Comparison of ENCODE assay signal across 15 cellular contexts in genomic region chr18:23269931-23270330, GRCh38.
DNase-seq lines count a peak whose midpoint lies in the region; ATAC-seq and TF ChIP-seq lines count a peak whose summit lies in the region.
"Had no signal": no experiment of that assay in that cellular context is flagged by ENCODE, and none has a peak within 500 bp of the region (broad histone marks: within the 10 kb centered on the region; RNA-seq: fewer than 3 reads in every experiment).

No MANE protein-coding gene starts in this region.

- no peaks in the 10 kb centered on the region for H3K27me3 ChIP-seq in endodermal cell (ENCODE audit: control insufficient read depth, insufficient read depth, low read length, poor library complexity, severe bottlenecking)
- H3K27me3 ChIP-seq: BE2C had no signal

- no peak overlapping the region for H3K4me3 Mint-ChIP-seq in natural killer cell
- no peak overlapping the region for H3K4me3 Mint-ChIP-seq in natural killer cell treated with Interleukin-12 subunit alpha and Interleukin-12 subunit beta and Interleukin-15 and Interleukin-18, amount 100 ng/mL, for 72 hours
- H3K4me3 Mint-ChIP-seq in endodermal cell = no peak overlapping the region
- H3K4me3 Mint-ChIP-seq: CD8-positive, alpha-beta memory T cell; HFFc6 had no signal

- TF ChIP-seq POLR2A in lower leg skin (IDR thresholded peaks at IDR 0.05) = no peak

- H3K9me3 Mint-ChIP-seq in natural killer cell (peaks cover 5 to 7% of the 10 kb centered on the region in 2 donors), endodermal cell (peaks cover 44% of the 10 kb centered on the region)
- peaks cover 11% of the 10 kb centered on the region for H3K9me3 Mint-ChIP-seq in natural killer cell treated with Interleukin-12 subunit alpha and Interleukin-12 subunit beta and Interleukin-15 and Interleukin-18, amount 100 ng/mL, for 72 hours

- no peaks in the 10 kb centered on the region for H3K4me1 ChIP-seq in HEK293 (ENCODE audit: control insufficient read depth, insufficient read depth, low read length)
- H3K4me1 ChIP-seq in endodermal cell (ENCODE audit: control insufficient read depth, insufficient read depth, low read length) = no peaks in the 10 kb centered on the region
- H3K4me1 ChIP-seq: BE2C, Caco-2, HAP-1 had no signal

- POLR2A ChIA-PET in HEK293 (lab: Yijun Ruan, JAX) = no interaction called here

- no peak for DNase-seq in natural killer cell
- DNase-seq in natural killer cell treated with Interleukin-12 subunit alpha and Interleukin-12 subunit beta and Interleukin-15 and Interleukin-18, amount 100 ng/mL, for 72 hours (ENCODE audit: low spot score) = no peak
- DNase-seq in endodermal cell = no peak
- DNase-seq in lower leg skin (ENCODE audit: low spot score in 2 of 2) = no peak
- DNase-seq in foreskin melanocyte = no peak
- DNase-seq in NCI-H146 treated with DMSO at 0.1 percent for 48 hours (lab: John Stamatoyannopoulos, UW; ENCODE audit: unreplicated experiment) = no peak
- DNase-seq: BE2C; Caco-2; CD8-positive, alpha-beta memory T cell; DND-41; GDM1; GOT3; HFFc6 had no signal

- H3K4me3 ChIP-seq in HEK293 (ENCODE audit: low read depth, low read length) (no peak overlapping the region), endodermal cell (ENCODE audit: low read length) (peak overlapping the region; percentile 60), lower leg skin (ENCODE audit: low read depth, poor library complexity, severe bottlenecking) (no peak overlapping the region)
- H3K4me3 ChIP-seq: HAP-1 had no signal

- no peak for ATAC-seq in natural killer cell
- no peak for ATAC-seq in natural killer cell treated with Interleukin-12 subunit alpha and Interleukin-12 subunit beta and Interleukin-15 and Interleukin-18, amount 100 ng/mL, for 72 hours

- H3K27ac Mint-ChIP-seq in natural killer cell = peak overlapping the region; percentile 72 to 75
- no peak overlapping the region for H3K27ac Mint-ChIP-seq in natural killer cell treated with Interleukin-12 subunit alpha and Interleukin-12 subunit beta and Interleukin-15 and Interleukin-18, amount 100 ng/mL, for 72 hours
- no peak overlapping the region for H3K27ac Mint-ChIP-seq in endodermal cell
- H3K27ac Mint-ChIP-seq: HFFc6 had no signal

- H3K4me1 Mint-ChIP-seq in natural killer cell (peaks cover 39 to 42% of the 10 kb centered on the region in 2 donors), endodermal cell (peaks cover 35% of the 10 kb centered on the region)
- H3K4me1 Mint-ChIP-seq in natural killer cell treated with Interleukin-12 subunit alpha and Interleukin-12 subunit beta and Interleukin-15 and Interleukin-18, amount 100 ng/mL, for 72 hours (ENCODE audit: low read depth in 2 of 2) = peaks cover 23 to 34% of the 10 kb centered on the region in 2 donors

- H3K9me3 ChIP-seq in HEK293 (ENCODE audit: control insufficient read depth, insufficient read depth, low read depth, low read length) (no peaks in the 10 kb centered on the region), endodermal cell (ENCODE audit: control insufficient read depth, low read length) (peaks cover 37% of the 10 kb centered on the region)
- H3K9me3 ChIP-seq: BE2C had no signal

- H3K9ac ChIP-seq in endodermal cell (ENCODE audit: extremely low read depth, low read length, poor library complexity, severe bottlenecking) = no peak overlapping the region

- H3K27me3 Mint-ChIP-seq in natural killer cell (ENCODE audit: low read depth in 2 of 2) (peaks cover 0 to 7% of the 10 kb centered on the region in 2 donors), endodermal cell (ENCODE audit: insufficient read depth) (no peaks in the 10 kb centered on the region)
- H3K27me3 Mint-ChIP-seq in natural killer cell treated with Interleukin-12 subunit alpha and Interleukin-12 subunit beta and Interleukin-15 and Interleukin-18, amount 100 ng/mL, for 72 hours = no peaks in the 10 kb centered on the region
- H3K27me3 Mint-ChIP-seq: CD8-positive, alpha-beta memory T cell had no signal

- H3K27ac ChIP-seq in HEK293 (ENCODE audit: extremely low read depth, low read depth, low read length) = no peak overlapping the region
- H3K27ac ChIP-seq in endodermal cell (ENCODE audit: low read depth, low read length) = no peak overlapping the region

- H3K36me3 Mint-ChIP-seq in natural killer cell (peaks cover 10% of the 10 kb centered on the region), endodermal cell (ENCODE audit: low read depth) (peaks cover 69% of the 10 kb centered on the region)
- H3K36me3 Mint-ChIP-seq in natural killer cell treated with Interleukin-12 subunit alpha and Interleukin-12 subunit beta and Interleukin-15 and Interleukin-18, amount 100 ng/mL, for 72 hours = peaks cover 20% of the 10 kb centered on the region

- TF ChIP-seq CTCF in natural killer cell (IDR thresholded peaks at IDR 0.05) (no peak), HEK293 (tag by site-specific recombination; IDR thresholded peaks at IDR 0.05) (no peak), endodermal cell (conservative IDR thresholded peaks at IDR 0.05) (no peak), lower leg skin (IDR thresholded peaks at IDR 0.05) (no peak)

- H3K36me3 ChIP-seq in HEK293 (ENCODE audit: control insufficient read depth in 2 of 2, insufficient read depth in 1 of 2, low read length in 2 of 2) (no peaks in the 10 kb centered on the region), endodermal cell (ENCODE audit: control insufficient read depth, insufficient read depth, low read length) (no peaks in the 10 kb centered on the region)
- H3K36me3 ChIP-seq: BE2C, HAP-1 had no signal

- CTCF ChIA-PET in HEK293 (lab: Yijun Ruan, JAX) = no interaction called here

- 87 to 96% methylated on average over 2 of the region's 2 CpGs for WGBS in endodermal cell (ENCODE audit: insufficient coverage in 1 of 2, insufficient read length in 1 of 2), 2 experiments
- WGBS in lower leg skin, 2 donors = 93 to 96% methylated on average over 2 of the region's 2 CpGs

- intact Hi-C loops in natural killer cell (cut with micrococcal nuclease) (loop anchor here (2.0 to 5.0 kb wide), 2 partner anchors 37 to 39 kb away; no protein-coding TSS in a partner anchor), lower leg skin (cut with DNase I; ENCODE audit: low total_unique reads) (no loop called here)

TF ChIP-seq in HEK293, 187 proteins besides CTCF, POLR2A, EP300 and RAD21:
- TF ChIP-seq ZNF837 (tag by site-specific recombination; IDR thresholded peaks at IDR 0.05) (no peak), ZIC2 (tag by site-specific recombination; IDR thresholded peaks at IDR 0.05) (no peak), ZNF585B (tag by site-specific recombination; IDR thresholded peaks at IDR 0.05) (peak; percentile 99), ZNF214 (tag by site-specific recombination; IDR thresholded peaks at IDR 0.05; ENCODE audit: borderline replicate concordance) (no peak), ZNF518A (tag by site-specific recombination; conservative IDR thresholded peaks at IDR 0.05; ENCODE audit: low read depth) (no peak), SETDB1 (IDR thresholded peaks at IDR 0.05; ENCODE audit: insufficient read length, low read length) (peak; percentile 87), ZNF366 (tag by site-specific recombination; conservative IDR thresholded peaks at IDR 0.05) (no peak), TRIM28 (IDR thresholded peaks at IDR 0.05; ENCODE audit: borderline replicate concordance, low read length) (peak; percentile 80; the same call in 1 of the 2 replicates)

Comparison
In these comparisons a context has a peak if more than half of its experiments do, and no peak if none do; other contexts are left out.
1. H3K27ac Mint-ChIP-seq: peak in natural killer cell (2 of 2); none in natural killer cell treated with Interleukin-12 subunit alpha and Interleukin-12 subunit beta and Interleukin-15 and Interleukin-18, amount 100 ng/mL, for 72 hours (0 of 2) and endodermal cell (single experiment).